ENCODE assay signal across 20 cellular contexts in genomic region chrX:103439161-103439560, GRCh38.
"Had no signal": no experiment of that assay in that cellular context is flagged by ENCODE, and none has a peak within 500 bp of the region (broad histone marks: within the 10 kb centered on the region; RNA-seq: fewer than 3 reads in every experiment).

No MANE protein-coding gene starts in this region.

- H3K27me3 ChIP-seq: brain microvascular endothelial cell, cardiac muscle cell had no signal

- H3K36me3 ChIP-seq: brain microvascular endothelial cell, cardiac muscle cell had no signal

- H3K4me3 ChIP-seq: cardiac muscle cell had no signal

- DNase-seq: activated CD4-positive, alpha-beta T cell treated with anti-CD3 and anti-CD28 coated beads for 4 hours; activated CD8-positive, alpha-beta memory T cell treated with anti-CD3 and anti-CD28 coated beads, Interleukin-2, amount 50 U/mL, for 4 hours; activated CD8-positive, alpha-beta T cell treated with anti-CD3 and anti-CD28 coated beads for 36 hours; activated gamma-delta T cell treated with Interleukin-2 at 50 U/mL for 16 hours; activated naive CD4-positive, alpha-beta T cell treated with anti-CD3 and anti-CD28 coated beads, Interleukin-2, amount 10 ng/mL, durations not matched to agents 7 days and 5 days; activated naive CD8-positive, alpha-beta T cell treated with anti-CD3 and anti-CD28 coated beads for 36 hours; activated T-cell treated with anti-CD3 and anti-CD28 coated beads, Interleukin-2, amount 50 U/mL, for 72 hours; brain microvascular endothelial cell; Kasumi-1; NCI-H1048; NCI-H1930; NCI-H345; NCI-H510A; NCI-H526 treated with DMSO at 0.1 percent for 48 hours; NCI-H82; SIG-M5; T-helper 17 cell; T-helper 9 cell had no signal

- H3K27ac ChIP-seq: brain microvascular endothelial cell, cardiac muscle cell, VCaP had no signal
